In the genomic region with DNA sequence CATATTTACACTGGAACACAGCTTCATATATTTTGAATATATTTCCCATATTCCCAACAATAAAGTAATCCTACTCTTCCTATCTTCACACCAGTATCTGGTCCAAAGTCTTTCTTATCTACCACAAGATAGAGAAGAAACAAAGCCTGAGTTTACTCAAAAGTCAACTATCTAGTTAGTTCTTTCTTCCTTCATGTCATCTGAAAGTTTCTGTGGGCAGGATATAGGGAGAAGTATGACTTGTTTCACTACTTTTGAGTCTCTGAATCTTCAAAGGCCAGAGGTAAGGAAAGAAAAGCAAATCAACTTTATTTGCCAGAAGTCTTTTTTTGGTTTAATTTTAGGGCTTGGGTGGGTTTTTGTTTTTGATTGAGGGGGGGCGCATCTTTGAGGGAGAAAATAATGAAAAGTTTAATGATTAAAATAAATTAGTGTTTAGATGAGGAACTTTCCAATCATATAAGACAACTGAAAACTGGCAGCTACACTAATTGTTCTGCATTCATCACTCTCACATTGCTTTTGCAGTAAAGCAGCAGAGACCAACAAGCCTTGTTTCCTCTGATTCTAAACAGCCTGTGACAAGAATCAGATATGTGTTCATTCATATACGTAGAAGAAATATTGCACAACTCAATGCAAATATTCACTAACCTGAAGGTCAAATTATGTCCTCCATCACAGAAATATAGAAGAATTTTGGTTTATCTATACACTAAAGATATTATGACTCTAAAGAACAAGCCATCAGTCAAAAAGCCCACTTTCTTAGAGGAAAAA, we compare ENCODE assay signal across 10 cellular contexts. TPM values are rescaled to one million over a fixed set of nuclear protein-coding genes. Genes with fewer than 3 reads are reported as not detected.
DNase-seq lines count a peak whose midpoint lies in the region; ATAC-seq and TF ChIP-seq lines count a peak whose summit lies in the region.
"Had no signal": no experiment of that assay in that cellular context is flagged by ENCODE, and none has a peak within 500 bp of the region (broad histone marks: within the 10 kb centered on the region; RNA-seq: fewer than 3 reads in every experiment).

No MANE protein-coding gene starts in this region.

- H3K27me3 ChIP-seq in BLaER1 treated with 17β-estradiol and CSF1 and Interleukin-3, amounts not matched to agents 10 nM and 100 nM, result no peaks in the 10 kb centered on the region
- H3K27me3 ChIP-seq in H7 (ENCODE audit: control insufficient read depth, insufficient read depth, low read length) (no peaks in the 10 kb centered on the region), ascending aorta (no peaks in the 10 kb centered on the region), spleen (replicated peaks in 1 of 7) (no peaks in the 10 kb centered on the region)

- peak overlapping the region; percentile 74 for H3K4me3 Mint-ChIP-seq in activated B cell treated with CpG ODN at 0.5 μM for 24 hours

- peaks cover 12 to 56% (median 38%) of the 10 kb centered on the region in 10 experiments for H3K4me1 ChIP-seq in BLaER1 treated with 17β-estradiol and CSF1 and Interleukin-3, amounts not matched to agents 10 nM and 100 nM
- peaks cover 0 to 3% of the 10 kb centered on the region in 2 donors for H3K4me1 ChIP-seq in ascending aorta
- H3K4me1 ChIP-seq in spleen, result peaks cover 24 to 82% (median 61%) of the 10 kb centered on the region in 6 donors

- WGBS in spleen, 5 donors, result 56 to 71% (median 59%) methylated on average over 2 of the region's 2 CpGs

- H3K4me1 Mint-ChIP-seq in activated B cell treated with CpG ODN at 0.5 μM for 24 hours, result peaks cover 76% of the 10 kb centered on the region

- H3K36me3 Mint-ChIP-seq in activated B cell treated with CpG ODN at 0.5 μM for 24 hours (ENCODE audit: low read depth), result peaks cover 14% of the 10 kb centered on the region

- H3K9me3 Mint-ChIP-seq in activated B cell treated with CpG ODN at 0.5 μM for 24 hours, result peaks cover 7% of the 10 kb centered on the region

- H4K20me1 ChIP-seq in BLaER1 treated with 17β-estradiol and CSF1 and Interleukin-3, amounts not matched to agents 10 nM and 100 nM, result peaks cover 63 to 95% (median 81%) of the 10 kb centered on the region in 11 experiments

- POLR2A ChIA-PET in activated B cell treated with CpG ODN at 0.5 μM for 24 hours (lab: Charles Lee), result interaction anchor here (1.4 kb wide), 1 partner anchor 20 kb away, joined by 3 read pairs; a partner anchor contains a TSS

- no peak overlapping the region for H3K4me3 ChIP-seq in BLaER1 treated with 17β-estradiol and CSF1 and Interleukin-3, amounts not matched to agents 10 nM and 100 nM
- H3K4me3 ChIP-seq in H7 (ENCODE audit: insufficient read depth, low read depth, low read length) (no peak overlapping the region), ascending aorta (no peak overlapping the region), spleen (peak overlapping the region in 3 of 8 donors; percentile 15 to 56 (median 21))

- TF ChIP-seq CTCF in activated B cell treated with CpG ODN at 0.5 μM for 24 hours (IDR thresholded peaks at IDR 0.05) (no peak), ascending aorta (IDR thresholded peaks at IDR 0.05) (no peak), spleen (IDR thresholded peaks at IDR 0.05 in 8 of 11, conservative IDR thresholded peaks at IDR 0.05 in 3 of 11) (no peak)

- CTCF ChIA-PET in activated B cell treated with CpG ODN at 0.5 μM for 24 hours (lab: Charles Lee), result no interaction called here

- peak overlapping the region; percentile 30 for H3K27ac Mint-ChIP-seq in activated B cell treated with CpG ODN at 0.5 μM for 24 hours

- H3K27ac ChIP-seq in BLaER1 treated with 17β-estradiol and CSF1 and Interleukin-3, amounts not matched to agents 10 nM and 100 nM, result no peak overlapping the region; a peak in 1 of 22 replicates
- no peak overlapping the region for H3K27ac ChIP-seq in ascending aorta
- peak overlapping the region in 4 of 8 donors; percentile 24 to 61 (median 46) for H3K27ac ChIP-seq in spleen
- H3K27ac ChIP-seq: epithelial cell of prostate had no signal

- no peak for DNase-seq in activated B cell treated with CpG ODN at 0.5 μM for 24 hours
- DNase-seq in NCI-H2171 treated with DMSO at 0.1 percent for 48 hours (lab: John Stamatoyannopoulos, UW), result no peak
- no peak for DNase-seq in H7
- DNase-seq in ascending aorta (ENCODE audit: low spot score in 2 of 2), result no peak
- no peak for DNase-seq in spleen
- DNase-seq: activated CD8-positive, alpha-beta memory T cell treated with anti-CD3 and anti-CD28 coated beads, Interleukin-2, amount 50 U/mL, for 4 hours had no signal

- peak overlapping the region in 6 of 11 experiments; percentile 10 to 56 (median 22); a peak in 5 of 22 replicates for H3K4me2 ChIP-seq in BLaER1 treated with 17β-estradiol and CSF1 and Interleukin-3, amounts not matched to agents 10 nM and 100 nM

- intact Hi-C loops in activated B cell treated with CpG ODN at 0.5 μM for 24 hours (cut with micrococcal nuclease), result loop anchor here (2.0 to 5.0 kb wide), 3 partner anchors 16 to 155 kb away; no protein-coding TSS in a partner anchor
- intact Hi-C loops in ascending aorta (cut with DNase I), result no loop called here
- intact Hi-C loops in spleen (cut with DNase I; ENCODE audit: low total_unique reads), result no loop called here

- no peaks in the 10 kb centered on the region for H3K27me3 Mint-ChIP-seq in activated B cell treated with CpG ODN at 0.5 μM for 24 hours

- ATAC-seq in GM18907 (IDR thresholded peaks at IDR 0.05; ENCODE audit: unreplicated experiment), result peak; percentile 71
- peak; percentile 61 for ATAC-seq in HG03025 (IDR thresholded peaks at IDR 0.05; ENCODE audit: low FRiP score, unreplicated experiment)
- peak; percentile 40 for ATAC-seq in activated B cell treated with CpG ODN at 0.5 μM for 24 hours (ENCODE audit: low read depth)

- no peak overlapping the region for H3K9ac ChIP-seq in BLaER1 treated with 17β-estradiol and CSF1 and Interleukin-3, amounts not matched to agents 10 nM and 100 nM

- no peak for TF ChIP-seq POLR2A in spleen (IDR thresholded peaks at IDR 0.05)

- peaks cover 14 to 37% (median 21%) of the 10 kb centered on the region in 11 experiments; a peak in 20 of 22 replicates for H3K36me3 ChIP-seq in BLaER1 treated with 17β-estradiol and CSF1 and Interleukin-3, amounts not matched to agents 10 nM and 100 nM
- H3K36me3 ChIP-seq in H7 (replicated peaks; ENCODE audit: control insufficient read depth, insufficient read depth, low read length), result no peaks in the 10 kb centered on the region
- no peaks in the 10 kb centered on the region for H3K36me3 ChIP-seq in ascending aorta
- H3K36me3 ChIP-seq in spleen, result no peaks in the 10 kb centered on the region

- H3K9me3 ChIP-seq in BLaER1 treated with 17β-estradiol and CSF1 and Interleukin-3, amounts not matched to agents 10 nM and 100 nM (replicated peaks in 1 of 11), result peaks cover 19 to 35% (median 25%) of the 10 kb centered on the region in 11 experiments
- H3K9me3 ChIP-seq in ascending aorta (peaks cover 0 to 9% of the 10 kb centered on the region in 2 donors), spleen (peaks cover 0 to 14% (median 12%) of the 10 kb centered on the region in 8 donors)

RNA-seq across cellular contexts. Expression of a gene that starts 19.6 kb away (rescaled TPM):
- total RNA-seq in activated B cell treated with CpG ODN at 0.5 μM for 24 hours (10.7 and 11.6 TPM in 2 replicates), ascending aorta (3.8 TPM), spleen (10 to 100 TPM; 18.0 to 25.2 (median 20.3) TPM)
- total RNA-seq in H7 (2014; rRNA removed; shearing (Covaris generic)), result 12.6 and 16.4 TPM in 2 replicates
- polyA plus RNA-seq in spleen, result 1 to 10 TPM; 5.3 to 10.0 (median 6.2) TPM
